23 cellular contexts compared by ENCODE assay signal in the genomic region with DNA sequence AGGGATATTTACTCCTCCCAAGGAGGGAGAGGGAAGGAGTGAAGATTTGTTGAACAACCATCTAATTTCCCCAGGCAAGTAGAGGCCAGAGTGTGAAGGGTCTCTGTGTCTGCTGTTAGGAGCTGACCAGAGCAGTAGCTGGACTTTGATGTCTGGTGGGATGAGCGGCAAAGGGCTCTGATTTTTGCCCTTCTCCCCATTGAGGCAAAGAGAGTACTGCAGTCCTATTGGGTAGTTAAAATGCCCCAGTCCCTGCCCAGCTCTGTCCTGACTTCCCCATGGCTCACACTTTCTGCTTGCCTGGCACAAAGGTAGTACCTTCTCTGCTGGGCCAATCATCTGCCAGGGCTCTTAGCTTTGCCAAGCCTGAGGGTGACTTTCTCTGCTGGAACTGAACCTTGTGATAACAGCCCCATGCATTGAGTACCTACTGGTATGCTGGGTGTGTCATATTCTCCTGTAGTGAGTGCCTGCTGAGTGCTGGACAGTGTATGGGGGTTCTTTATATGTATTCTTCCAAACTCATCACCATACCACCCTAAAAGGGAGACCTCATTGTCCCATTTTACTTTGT.
A peak's percentile ranks its signal among the peaks of the same experiment; 100 is the strongest.
DNase-seq lines count a peak whose midpoint lies in the region; ATAC-seq and TF ChIP-seq lines count a peak whose summit lies in the region.
"Had no signal": no experiment of that assay in that cellular context is flagged by ENCODE, and none has a peak within 500 bp of the region (broad histone marks: within the 10 kb centered on the region; RNA-seq: fewer than 3 reads in every experiment).

No MANE protein-coding gene starts in this region.

- WGBS in stomach, 5 donors: 92 to 100% (median 96%) methylated on average over 1 of the region's 1 CpG

- no peak overlapping the region for H3K27ac ChIP-seq in lower lobe of right lung
- H3K27ac ChIP-seq in stomach: peak overlapping the region in 4 of 5 donors; percentile 4 to 71 (median 36)
- H3K27ac ChIP-seq: pancreas, right lobe of liver, SJSA1, transverse colon had no signal

- H3K4me1 ChIP-seq in lower lobe of right lung: peaks cover 14% of the 10 kb centered on the region
- H3K4me1 ChIP-seq in stomach: peaks cover 11 to 32% (median 25%) of the 10 kb centered on the region in 4 donors
- H3K4me1 ChIP-seq: pancreas, right lobe of liver, SJSA1 had no signal

- DNase-seq in RPMI8226: peak; percentile 33
- DNase-seq in lower lobe of right lung: no peak
- peak; percentile 75 for DNase-seq in stomach
- no peak for DNase-seq in GM20000 (ENCODE audit: low spot score)
- DNase-seq: activated CD4-positive, alpha-beta T cell treated with anti-CD3 and anti-CD28 coated beads, Interleukin-2, amount 10 ng/mL, durations not matched to agents 7 days and 5 days; activated gamma-delta T cell treated with Interleukin-2 at 50 U/mL for 16 hours; activated naive CD8-positive, alpha-beta T cell treated with anti-CD3 and anti-CD28 coated beads, Interleukin-2, amount 50 U/mL, for 24 hours; activated T-cell treated with anti-CD3 and anti-CD28 coated beads, Interleukin-2, amount 50 U/mL, for 1 hour; C1 segment of cervical spinal cord; dermis blood vessel endothelial cell; kidney glomerular epithelial cell; mammary epithelial cell; NCI-H146; NCI-H2107; right lobe of liver; stimulated activated CD4-positive, alpha-beta T cell treated with anti-CD3 and anti-CD28 coated beads, Interleukin-4, amount 100 ng/mL, for 24 hours; T1000; transverse colon had no signal

- H3K9me3 ChIP-seq in lower lobe of right lung (no peaks in the 10 kb centered on the region), stomach (no peaks in the 10 kb centered on the region)
- H3K9me3 ChIP-seq: pancreas, right lobe of liver, SJSA1, transverse colon had no signal

- no peak for TF ChIP-seq POLR2A in stomach (IDR thresholded peaks at IDR 0.05)

- intact Hi-C loops in lower lobe of right lung (cut with DNase I): no loop called here
- intact Hi-C loops in stomach (cut with DNase I; ENCODE audit: low total_unique reads): no loop called here

- H3K4me3 ChIP-seq in lower lobe of right lung: no peak overlapping the region
- H3K4me3 ChIP-seq in stomach: no peak overlapping the region
- H3K4me3 ChIP-seq: pancreas, right lobe of liver, SJSA1, transverse colon had no signal

- H3K27me3 ChIP-seq in lower lobe of right lung (ENCODE audit: low read depth): no peaks in the 10 kb centered on the region
- H3K27me3 ChIP-seq in stomach: no peaks in the 10 kb centered on the region
- H3K27me3 ChIP-seq: pancreas, right lobe of liver, SJSA1, transverse colon had no signal

- no peak for TF ChIP-seq EP300 in stomach (IDR thresholded peaks at IDR 0.05)

- TF ChIP-seq CTCF in lower lobe of right lung (IDR thresholded peaks at IDR 0.05) (no peak), stomach (IDR thresholded peaks at IDR 0.05) (no peak), GM20000 (IDR thresholded peaks at IDR 0.05; ENCODE audit: extremely low read depth, missing control alignments) (no peak)

- H3K36me3 ChIP-seq in lower lobe of right lung (no peaks in the 10 kb centered on the region), stomach (no peaks in the 10 kb centered on the region)
- H3K36me3 ChIP-seq: pancreas, right lobe of liver, SJSA1, transverse colon had no signal

- ATAC-seq in esophagus mucosa (peak; percentile 24), lower lobe of right lung (peak; percentile 48 to 52), GM18870 (IDR thresholded peaks at IDR 0.05; ENCODE audit: unreplicated experiment) (no peak), HG03280 (IDR thresholded peaks at IDR 0.05; ENCODE audit: unreplicated experiment) (no peak)
- ATAC-seq: activated naive CD8-positive, alpha-beta T cell treated with anti-CD3 and anti-CD28 coated beads, Interleukin-2, amount 50 U/mL, for 24 hours; right lobe of liver had no signal

Comparison
In these comparisons a context has a peak if more than half of its experiments do, and no peak if none do; other contexts are left out.
1. DNase-seq: peak in RPMI8226 (single experiment) and stomach (single experiment); none in lower lobe of right lung (single experiment) and GM20000 (single experiment).
2. ATAC-seq: peak in esophagus mucosa (single experiment) and lower lobe of right lung (2 of 2); none in GM18870 (single experiment) and HG03280 (single experiment).